In the genomic region with DNA sequence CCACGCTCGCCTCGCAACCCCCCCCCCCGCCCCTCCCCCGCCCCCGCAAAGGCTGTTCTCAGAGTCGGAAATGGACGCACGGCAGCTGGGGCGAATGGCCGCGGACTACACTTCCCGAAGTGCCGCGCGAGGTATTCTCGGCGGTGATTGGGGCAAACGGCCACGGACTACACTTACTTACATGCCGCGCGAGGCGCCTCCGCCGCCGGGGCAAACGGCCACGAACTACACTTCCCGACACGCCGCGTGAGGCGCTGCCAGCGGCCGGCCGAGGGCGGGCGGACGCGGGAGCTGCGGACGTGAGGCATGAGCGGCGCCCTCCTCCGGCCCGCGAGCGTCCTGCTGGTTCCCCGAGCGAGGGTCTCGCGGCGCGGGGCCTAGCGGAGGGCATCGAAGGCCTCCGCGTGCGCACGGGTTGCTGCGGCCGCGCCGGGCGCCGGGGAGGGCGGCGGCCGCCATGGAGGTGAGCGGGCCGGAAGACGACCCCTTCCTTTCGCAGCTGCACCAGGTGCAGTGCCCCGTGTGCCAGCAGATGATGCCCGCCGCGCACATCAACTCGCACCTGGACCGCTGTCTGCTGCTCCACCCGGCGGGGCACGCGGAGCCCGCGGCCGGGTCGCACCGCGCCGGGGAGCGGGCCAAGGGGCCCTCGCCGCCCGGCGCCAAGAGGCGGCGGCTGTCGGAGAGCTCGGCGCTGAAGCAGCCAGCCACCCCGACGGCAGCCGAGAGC, we compare ENCODE assay signal across 8 cellular contexts. TPM values are rescaled to one million over a fixed set of nuclear protein-coding genes. Genes with fewer than 3 reads are reported as not detected.
DNase-seq lines count a peak whose midpoint lies in the region; TF ChIP-seq lines count a peak whose summit lies in the region.

A gene (plus strand): TSS at position 228 of the 730 bp plus-strand sequence. CDS start 230 bp downstream, at position 458.

- H3K4me1 Mint-ChIP-seq in H9 = peaks cover 33 to 40% of the 10 kb centered on the region in 2 experiments

- H4K20me1 ChIP-seq in H9 (ENCODE audit: control insufficient read depth, insufficient read depth, insufficient read length) (no peaks in the 10 kb centered on the region), neural cell (ENCODE audit: insufficient read depth) (peaks cover 4% of the 10 kb centered on the region)

- no peaks in the 10 kb centered on the region for H3K9me3 ChIP-seq in H9 (ENCODE audit: control insufficient read depth, low read depth, low read length)
- no peaks in the 10 kb centered on the region for H3K9me3 ChIP-seq in neural cell (ENCODE audit: low read length)
- H3K9me3 ChIP-seq in stomach = no peaks in the 10 kb centered on the region

- no peak within 1 kb of the TSS for H2BK15ac ChIP-seq in H9 (ENCODE audit: low read depth, low read length)

- TF ChIP-seq CTCF in H9 (conservative IDR thresholded peaks at IDR 0.05) = peak; percentile 64
- peak; percentile 90 for TF ChIP-seq CTCF in neural cell (IDR thresholded peaks at IDR 0.05; ENCODE audit: poor library complexity, severe bottlenecking)
- TF ChIP-seq CTCF in stomach (IDR thresholded peaks at IDR 0.05) = peak in 5 of 7 experiments; percentile 32 to 83 (median 62)

- H4K8ac ChIP-seq in H9 (replicated peaks; ENCODE audit: insufficient read length, low read depth, low read length) = no peak within 1 kb of the TSS

- H3K4me1 ChIP-seq in H9 (ENCODE audit: insufficient read depth, low read length) (peaks cover 3% of the 10 kb centered on the region; the same call in 1 of the 2 replicates), stomach (peaks cover 24 to 43% (median 40%) of the 10 kb centered on the region in 4 donors)

- no peak within 1 kb of the TSS for H4K5ac ChIP-seq in H9 (ENCODE audit: insufficient read length, low read depth, low read length)

- H2BK12ac ChIP-seq in H9 (ENCODE audit: insufficient read length, low read depth, low read length) = no peak within 1 kb of the TSS

- H3T11ph ChIP-seq in H9 (ENCODE audit: low read length) = no peak within 1 kb of the TSS

- H3K9me3 Mint-ChIP-seq in H9 = peaks cover 8 to 13% of the 10 kb centered on the region in 2 experiments

- H2BK120ac ChIP-seq in H9 (ENCODE audit: low read depth, low read length, poor library complexity, severe bottlenecking) = no peak within 1 kb of the TSS

- peak; percentile 99 for DNase-seq in ELR (ENCODE audit: low read depth)
- peak; percentile 99 for DNase-seq in H9
- DNase-seq in M059J (ENCODE audit: low read depth) = peak; percentile 100
- peak; percentile 97 to 99 for DNase-seq in SHP77 (lab: John Stamatoyannopoulos, UW)
- peak; percentile 99 for DNase-seq in activated effector memory CD4-positive, alpha-beta T cell treated with anti-CD3 and anti-CD28 coated beads, Interleukin-2, amount 50 U/mL, for 16 hours
- peak; percentile 98 for DNase-seq in fibroblast of the conjunctiva (ENCODE audit: low read depth)
- DNase-seq in stomach = peak; percentile 99

- H3K79me1 ChIP-seq in H9 (ENCODE audit: insufficient read depth, low read depth, low read length, poor library complexity, severe bottlenecking) = no peaks in the 10 kb centered on the region

- H3K18ac ChIP-seq in H9 (ENCODE audit: insufficient read length, low read depth, low read length) = peak within 1 kb of the TSS; percentile 78

- H3K79me2 ChIP-seq in H9 (ENCODE audit: insufficient read depth, low read length) (peaks cover 20% of the 10 kb centered on the region), neural cell (replicated peaks; ENCODE audit: insufficient read depth, low read length) (peaks cover 43% of the 10 kb centered on the region)

- no peak within 1 kb of the TSS for H2BK5ac ChIP-seq in H9 (ENCODE audit: insufficient read length, low read length)

- H3K14ac ChIP-seq in H9 (ENCODE audit: insufficient read depth, low read length) = peak within 1 kb of the TSS; percentile 79

- H3K36me3 Mint-ChIP-seq in H9 (ENCODE audit: insufficient read depth in 1 of 3, low read depth in 3 of 3) = peaks cover 3 to 7% (median 6%) of the 10 kb centered on the region in 3 experiments; a peak in 5 of 7 replicates

- TF ChIP-seq EP300 in neural cell (conservative IDR thresholded peaks at IDR 0.05; ENCODE audit: poor library complexity, severe bottlenecking) (peak; percentile 41), stomach (IDR thresholded peaks at IDR 0.05) (no peak)

- H3K4ac ChIP-seq in H9 (ENCODE audit: low read depth, low read length) = no peak within 1 kb of the TSS

- peak; percentile 40 for TF ChIP-seq RAD21 in neural cell (conservative IDR thresholded peaks at IDR 0.05)

- no peaks in the 10 kb centered on the region for H3K9me2 ChIP-seq in neural cell (ENCODE audit: insufficient read depth, low read length)

- no peak within 1 kb of the TSS for H3K23ac ChIP-seq in H9 (ENCODE audit: insufficient read length, low read depth, low read length)

- no peaks in the 10 kb centered on the region for H3K27me3 ChIP-seq in H9 (ENCODE audit: insufficient read depth, low read length)
- no peaks in the 10 kb centered on the region for H3K27me3 ChIP-seq in neural cell (ENCODE audit: insufficient read depth, low read depth, low read length)
- no peaks in the 10 kb centered on the region for H3K27me3 ChIP-seq in stomach

- peaks cover 11% of the 10 kb centered on the region for H3K23me2 ChIP-seq in H9 (ENCODE audit: insufficient read length, low read depth, low read length, poor library complexity, severe bottlenecking)

- H3K27ac Mint-ChIP-seq in H9 = peak within 1 kb of the TSS; percentile 79 to 96 (median 92)

- H3K36me3 ChIP-seq in neural cell (ENCODE audit: insufficient read depth, low read length) = no peaks in the 10 kb centered on the region
- H3K36me3 ChIP-seq in stomach = peaks cover 0 to 5% (median 2%) of the 10 kb centered on the region in 4 donors

- TF ChIP-seq POLR2A in stomach (IDR thresholded peaks at IDR 0.05) = no peak

- intact Hi-C loops in stomach (cut with DNase I; ENCODE audit: low total_unique reads) = no loop called here

- no peak within 1 kb of the TSS for H2AK5ac ChIP-seq in H9 (ENCODE audit: insufficient read length, low read length)

- no CpG with 5 or more reads among the region's 104 CpGs for WGBS in H9 (ENCODE audit: extremely low coverage, insufficient read length, low lambda C conversion rate)
- WGBS in stomach, 5 donors = 0 to 1% (median 0%) methylated on average over 1 to 103 of the region's 104 CpGs

- H4K91ac ChIP-seq in H9 (ENCODE audit: insufficient read length, low read depth, low read length) = no peak within 1 kb of the TSS

- H3K4me2 ChIP-seq in H9 (ENCODE audit: insufficient read depth, insufficient read length, low read length) (peak within 1 kb of the TSS; percentile 97), neural cell (ENCODE audit: low read length) (peak within 1 kb of the TSS; percentile 99)

- peaks cover 10% of the 10 kb centered on the region for H3F3A ChIP-seq in neural cell (ENCODE audit: insufficient read depth, low read length, poor library complexity, severe bottlenecking)

- H2BK20ac ChIP-seq in H9 (ENCODE audit: low read depth, low read length, poor library complexity, severe bottlenecking) = no peak within 1 kb of the TSS

- H3K4me3 ChIP-seq in neural cell (ENCODE audit: low read length) (peak within 1 kb of the TSS; percentile 79), stomach (peak within 1 kb of the TSS; percentile 90 to 92 (median 91))

- H3K27me3 Mint-ChIP-seq in H9 (ENCODE audit: low read depth) = no peaks in the 10 kb centered on the region

- H3K27ac ChIP-seq in H9 (ENCODE audit: insufficient read length, low read depth, low read length) (no peak within 1 kb of the TSS), neural cell (ENCODE audit: low read length) (peak within 1 kb of the TSS; percentile 95), stomach (peak within 1 kb of the TSS; percentile 93 to 96 (median 94))

- H3K4me3 Mint-ChIP-seq in H9 = peak within 1 kb of the TSS; percentile 91 to 94

- H3K56ac ChIP-seq in H9 (ENCODE audit: insufficient read length, low read depth, low read length) = no peak within 1 kb of the TSS

- H2AFZ ChIP-seq in H9 (ENCODE audit: low read length) = peak within 1 kb of the TSS; percentile 69
- H2AFZ ChIP-seq in neural cell (ENCODE audit: low read depth, low read length) = peak within 1 kb of the TSS; percentile 58

- H3K9ac ChIP-seq in H9 (ENCODE audit: extremely low read depth, insufficient read length, low read length) = peak within 1 kb of the TSS; percentile 71
- H3K9ac ChIP-seq in neural cell (ENCODE audit: low read length) = peak within 1 kb of the TSS; percentile 84

TF ChIP-seq in neural cell, 6 proteins besides CTCF, POLR2A, EP300 and RAD21 (continues in another document):
- TF ChIP-seq, protein P1, sequence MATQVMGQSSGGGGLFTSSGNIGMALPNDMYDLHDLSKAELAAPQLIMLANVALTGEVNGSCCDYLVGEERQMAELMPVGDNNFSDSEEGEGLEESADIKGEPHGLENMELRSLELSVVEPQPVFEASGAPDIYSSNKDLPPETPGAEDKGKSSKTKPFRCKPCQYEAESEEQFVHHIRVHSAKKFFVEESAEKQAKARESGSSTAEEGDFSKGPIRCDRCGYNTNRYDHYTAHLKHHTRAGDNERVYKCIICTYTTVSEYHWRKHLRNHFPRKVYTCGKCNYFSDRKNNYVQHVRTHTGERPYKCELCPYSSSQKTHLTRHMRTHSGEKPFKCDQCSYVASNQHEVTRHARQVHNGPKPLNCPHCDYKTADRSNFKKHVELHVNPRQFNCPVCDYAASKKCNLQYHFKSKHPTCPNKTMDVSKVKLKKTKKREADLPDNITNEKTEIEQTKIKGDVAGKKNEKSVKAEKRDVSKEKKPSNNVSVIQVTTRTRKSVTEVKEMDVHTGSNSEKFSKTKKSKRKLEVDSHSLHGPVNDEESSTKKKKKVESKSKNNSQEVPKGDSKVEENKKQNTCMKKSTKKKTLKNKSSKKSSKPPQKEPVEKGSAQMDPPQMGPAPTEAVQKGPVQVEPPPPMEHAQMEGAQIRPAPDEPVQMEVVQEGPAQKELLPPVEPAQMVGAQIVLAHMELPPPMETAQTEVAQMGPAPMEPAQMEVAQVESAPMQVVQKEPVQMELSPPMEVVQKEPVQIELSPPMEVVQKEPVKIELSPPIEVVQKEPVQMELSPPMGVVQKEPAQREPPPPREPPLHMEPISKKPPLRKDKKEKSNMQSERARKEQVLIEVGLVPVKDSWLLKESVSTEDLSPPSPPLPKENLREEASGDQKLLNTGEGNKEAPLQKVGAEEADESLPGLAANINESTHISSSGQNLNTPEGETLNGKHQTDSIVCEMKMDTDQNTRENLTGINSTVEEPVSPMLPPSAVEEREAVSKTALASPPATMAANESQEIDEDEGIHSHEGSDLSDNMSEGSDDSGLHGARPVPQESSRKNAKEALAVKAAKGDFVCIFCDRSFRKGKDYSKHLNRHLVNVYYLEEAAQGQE (IDR thresholded peaks at IDR 0.05; ENCODE audit: borderline replicate concordance) = no peak
- TF ChIP-seq EZH2 (IDR thresholded peaks at IDR 0.05; ENCODE audit: borderline replicate concordance, insufficient read depth, low read length, poor library complexity, severe bottlenecking) (no peak), POLR2AphosphoS5 (IDR thresholded peaks at IDR 0.05) (peak; percentile 63), SMC3 (conservative IDR thresholded peaks at IDR 0.05; ENCODE audit: poor library complexity) (peak; percentile 47)

RNA-seq across cellular contexts. Expression of the gene that starts here (rescaled TPM):
- total RNA-seq in H9 (2021) (38.1 and 40.0 TPM in 2 replicates), stomach (100 to 1,000 TPM in 1 of 5 donors, 10 to 100 TPM in 4; 29.7 to 196 (median 39.7) TPM)
- total RNA-seq in M059J (2014; rRNA removed; shearing (Covaris generic)) = 52.1 and 103 TPM in 2 replicates
- polyA plus RNA-seq in neural cell (93.7 and 106 TPM in 2 replicates), stomach (10 to 100 TPM; 32.2 to 51.4 (median 37.3) TPM)
- 84.0 and 93.7 TPM in 2 replicates for polyA minus RNA-seq in neural cell
